Comparison of ENCODE assay signal across 8 cellular contexts in the genomic region with DNA sequence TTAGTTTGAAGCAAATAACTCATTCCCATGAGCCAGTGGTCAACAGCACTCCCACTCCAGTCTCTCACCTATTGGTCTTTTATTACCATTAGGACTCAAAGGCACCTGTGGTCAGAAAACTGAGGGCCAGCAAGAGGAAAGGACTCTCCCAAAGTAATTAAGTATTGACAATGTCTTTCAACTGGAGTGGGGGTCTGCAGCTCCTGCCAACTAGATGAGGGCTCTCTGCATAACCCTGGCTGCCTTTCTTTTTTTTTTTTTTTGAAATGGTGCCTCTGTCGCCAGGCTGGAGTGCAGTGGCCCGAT. TPM values are rescaled to one million over a fixed set of nuclear protein-coding genes. Genes with fewer than 3 reads are reported as not detected.
DNase-seq lines count a peak whose midpoint lies in the region; ATAC-seq, FAIRE-seq and TF ChIP-seq lines count a peak whose summit lies in the region.

No MANE protein-coding gene starts in this region.

- H3K4me1 ChIP-seq in HAP-1 (peaks cover 13% of the 10 kb centered on the region), esophagus muscularis mucosa (peaks cover 13 to 30% (median 24%) of the 10 kb centered on the region in 4 donors)

- 92% methylated on average over 2 of the region's 2 CpGs for whole genome bisulfite sequencing in esophagus muscularis mucosa

- no peak for ATAC-seq in GM19035 (IDR thresholded peaks at IDR 0.05; ENCODE audit: unreplicated experiment)

- H3K4me3 ChIP-seq in HAP-1, result peak overlapping the region; percentile 91
- H3K4me3 ChIP-seq in SK-N-MC, result peak overlapping the region; percentile 23
- peak overlapping the region; percentile 69 to 99 (median 88) for H3K4me3 ChIP-seq in esophagus muscularis mucosa
- H3K4me3 ChIP-seq in skin epidermis, result peak overlapping the region in 6 of 7 experiments; percentile 92 to 99 (median 98)

- DNase-seq in HAP-1 (ENCODE audit: low spot score in 2 of 2) (no peak), SK-N-MC (ENCODE audit: low read depth, low spot score) (no peak), esophagus muscularis mucosa (ENCODE audit: extremely low spot score) (no peak), frontal cortex (ENCODE audit: low spot score in 2 of 2) (no peak), cerebellum (ENCODE audit: low spot score) (no peak)
- DNase-seq in stimulated activated CD4-positive, alpha-beta T cell treated with anti-CD3 and anti-CD28 coated beads, Interleukin-2, amount 100 ng/mL, for 24 hours, result no peak

- no peak for TF ChIP-seq CTCF in esophagus muscularis mucosa (IDR thresholded peaks at IDR 0.05)

- intact Hi-C loops in esophagus muscularis mucosa (cut with DNase I), result no loop called here

- peak overlapping the region; percentile 15 for H3K9ac ChIP-seq in SK-N-MC (ENCODE audit: insufficient read length)

- H3K27ac ChIP-seq in SK-N-MC, result peak overlapping the region; percentile 78
- peak overlapping the region; percentile 48 to 84 (median 79) for H3K27ac ChIP-seq in esophagus muscularis mucosa (replicated peaks in 1 of 4)
- peak overlapping the region in 6 of 21 experiments; percentile 12 to 88 (median 78) for H3K27ac ChIP-seq in skin epidermis

- no peak for FAIRE-seq in frontal cortex (lab: Jason Lieb, UNC)

- H3K27me3 ChIP-seq in HAP-1 (ENCODE audit: low read depth), result no peaks in the 10 kb centered on the region
- H3K27me3 ChIP-seq in esophagus muscularis mucosa, result no peaks in the 10 kb centered on the region

- no peak for TF ChIP-seq POLR2A in esophagus muscularis mucosa (IDR thresholded peaks at IDR 0.05; ENCODE audit: low read depth)

- H3K36me3 ChIP-seq in HAP-1 (replicated peaks) (peaks cover 8% of the 10 kb centered on the region), SK-N-MC (ENCODE audit: insufficient read depth, low read length) (peaks cover 18% of the 10 kb centered on the region), esophagus muscularis mucosa (peaks cover 0 to 4% (median 0%) of the 10 kb centered on the region in 4 donors)

- TF ChIP-seq EP300 in esophagus muscularis mucosa (IDR thresholded peaks at IDR 0.05), result no peak

- in situ Hi-C loops in HAP-1 (cut with MboI; ENCODE audit: low sequenced_read_pairs), result no loop called here

- H3K9me3 ChIP-seq in HAP-1, result no peaks in the 10 kb centered on the region
- no peaks in the 10 kb centered on the region for H3K9me3 ChIP-seq in SK-N-MC (ENCODE audit: low read depth, low read length)
- no peaks in the 10 kb centered on the region for H3K9me3 ChIP-seq in esophagus muscularis mucosa

RNA-seq across cellular contexts. Expression of gene CDK5RAP2, which starts 0.6 kb away (rescaled TPM):
- total RNA-seq in esophagus muscularis mucosa (10 to 100 TPM; 34.6 to 38.6 (median 36.7) TPM), frontal cortex (41.2 TPM), cerebellum (42.4 TPM)

Comparison
In these comparisons a context has a peak if more than half of its experiments do, and no peak if none do; other contexts are left out.
1. H3K4me3 ChIP-seq: peak in every context shown above with its lines; median percentile 98 in skin epidermis; 91 in HAP-1; 88 in esophagus muscularis mucosa; 23 in SK-N-MC.